In the genomic region with DNA sequence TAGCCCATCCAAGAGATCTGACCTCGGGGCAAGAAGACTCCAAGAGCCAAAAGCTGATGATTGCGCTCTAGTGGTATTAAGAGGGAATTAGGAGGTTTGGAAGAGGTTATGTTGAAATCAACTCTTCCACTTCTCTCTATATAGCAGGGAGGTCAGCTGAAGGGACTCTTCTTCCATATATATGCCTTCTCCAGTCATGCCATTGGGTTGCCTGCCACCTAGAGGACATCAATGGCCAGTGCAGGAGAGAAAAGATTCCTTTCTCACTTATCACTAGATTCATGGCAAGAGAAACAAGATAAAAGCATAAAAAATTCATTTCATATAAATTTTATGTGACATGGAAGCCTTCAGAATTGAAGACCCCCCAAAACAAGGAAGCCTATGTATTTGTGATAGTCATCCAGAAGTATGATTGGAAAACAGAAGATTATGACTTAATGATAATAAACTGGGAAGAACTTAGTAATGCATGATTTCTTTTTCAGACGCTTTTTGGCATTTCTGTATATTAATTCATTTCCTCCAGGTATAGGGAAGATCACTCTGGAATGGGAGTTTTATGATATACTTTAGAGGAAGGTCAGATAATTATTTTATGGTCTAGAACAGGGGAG, we compare ENCODE assay signal across 8 cellular contexts.
DNase-seq lines count a peak whose midpoint lies in the region; ATAC-seq and TF ChIP-seq lines count a peak whose summit lies in the region.

No MANE protein-coding gene starts in this region.

- DNase-seq in Caco-2 (peak; percentile 68 to 72), NCI-H1694 treated with DMSO at 0.1 percent for 48 hours (lab: John Stamatoyannopoulos, UW) (peak; percentile 18), T follicular helper cell (ENCODE audit: low read depth) (peak; percentile 1), cortex of kidney (lab: John Stamatoyannopoulos, UW) (no peak)

- no peak overlapping the region for H3K4me3 ChIP-seq in Caco-2 (ENCODE audit: low read depth, low read length)

- H3K36me3 Mint-ChIP-seq in Caco-2 (ENCODE audit: insufficient read depth, unreplicated experiment) (no peaks in the 10 kb centered on the region), nephron (ENCODE audit: low read depth) (no peaks in the 10 kb centered on the region)

- intact Hi-C loops in Caco-2 (cut with micrococcal nuclease; ENCODE audit: unreplicated experiment), result loop anchor here (1.0 to 10.0 kb wide), 10 partner anchors 89 to 567 kb away; partner anchors contain the start of gene DYNC2H1

- no peaks in the 10 kb centered on the region for H3K27me3 ChIP-seq in Caco-2 (replicated peaks; ENCODE audit: control insufficient read depth, insufficient read depth, low read length)

- H3K9me3 ChIP-seq in Caco-2, result no peaks in the 10 kb centered on the region

- H3K27ac Mint-ChIP-seq in Caco-2 (ENCODE audit: unreplicated experiment) (no peak overlapping the region), nephron (no peak overlapping the region)

- H3K9me3 Mint-ChIP-seq in Caco-2 (ENCODE audit: unreplicated experiment) (no peaks in the 10 kb centered on the region), nephron (no peaks in the 10 kb centered on the region)

- CTCF ChIA-PET in Caco-2 (lab: Charles Lee), result interaction anchor here (0.6 to 1.5 kb wide), 5 partner anchors 8 to 492 kb away, joined by 3 to 6 read pairs (median 3); partner anchors contain the start of gene DYNC2H1

- H3K27me3 Mint-ChIP-seq in Caco-2 (ENCODE audit: insufficient read depth, unreplicated experiment), result peaks cover 12% of the 10 kb centered on the region
- H3K27me3 Mint-ChIP-seq in nephron (ENCODE audit: low read depth), result no peaks in the 10 kb centered on the region

- POLR2A ChIA-PET in Caco-2 (lab: Charles Lee), result no interaction called here

- no peaks in the 10 kb centered on the region for H3K4me1 ChIP-seq in Caco-2

- H3K4me1 Mint-ChIP-seq in Caco-2 (ENCODE audit: low read depth, unreplicated experiment) (no peaks in the 10 kb centered on the region), nephron (peaks cover 19% of the 10 kb centered on the region)

- TF ChIP-seq CTCF in Caco-2 (IDR thresholded peaks at IDR 0.05; ENCODE audit: insufficient read depth in 1 of 2, low read depth in 1 of 2, low read length in 1 of 2, severe bottlenecking in 1 of 2, unreplicated experiment in 1 of 2) (peak; percentile 97 to 98), nephron (IDR thresholded peaks at IDR 0.05; ENCODE audit: unreplicated experiment in 3 of 3) (peak; percentile 82 to 89 (median 87))

- BruUV-seq in Caco-2 (replicated peaks; lab: Mats Ljungman, UMichigan), result no TSS peak

- no peak overlapping the region for H3K4me3 Mint-ChIP-seq in Caco-2 (ENCODE audit: unreplicated experiment)
- no peak overlapping the region for H3K4me3 Mint-ChIP-seq in nephron

- no peaks in the 10 kb centered on the region for H3K36me3 ChIP-seq in Caco-2 (ENCODE audit: control insufficient read depth, insufficient read depth, low read length)

- ATAC-seq in GM19023 (IDR thresholded peaks at IDR 0.05; ENCODE audit: unreplicated experiment) (peak; percentile 93), HG03045 (IDR thresholded peaks at IDR 0.05; ENCODE audit: unreplicated experiment) (peak; percentile 90), esophagus mucosa (peak; percentile 78)
